In genomic region chr5:172857982-172858381, GRCh38 we compare ENCODE assay signal across 12 cellular contexts. TPM values are rescaled to one million over a fixed set of nuclear protein-coding genes. Genes with fewer than 3 reads are reported as not detected.
DNase-seq lines count a peak whose midpoint lies in the region; ATAC-seq, FAIRE-seq and TF ChIP-seq lines count a peak whose summit lies in the region.
"Had no signal": no experiment of that assay in that cellular context is flagged by ENCODE, and none has a peak within 500 bp of the region (broad histone marks: within the 10 kb centered on the region; RNA-seq: fewer than 3 reads in every experiment).

No MANE protein-coding gene starts in this region.

- TF ChIP-seq POLR2A in A549 (IDR thresholded peaks at IDR 0.05; ENCODE audit: low read length): no peak
- no peak for TF ChIP-seq POLR2A in gastroesophageal sphincter (IDR thresholded peaks at IDR 0.05)

- no peak for TF ChIP-seq EP300 in A549 (IDR thresholded peaks at IDR 0.05)
- no peak for TF ChIP-seq EP300 in gastroesophageal sphincter (IDR thresholded peaks at IDR 0.05)

- H3K4me1 ChIP-seq in A549 (peaks cover 99% of the 10 kb centered on the region), gastroesophageal sphincter (peaks cover 21 to 100% (median 76%) of the 10 kb centered on the region in 3 donors), pancreas (peaks cover 28 to 39% (median 38%) of the 10 kb centered on the region in 3 donors)

- no peaks in the 10 kb centered on the region for H3K27me3 ChIP-seq in gastroesophageal sphincter
- no peaks in the 10 kb centered on the region for H3K27me3 ChIP-seq in pancreas

- DNase-seq in A549 (ENCODE audit: low read depth in 1 of 2, low spot score in 1 of 2) (no peak), RWPE1 (ENCODE audit: low spot score) (no peak), pancreas (no peak), GOT3 (lab: John Stamatoyannopoulos, UW) (no peak), NCI-H446 (lab: John Stamatoyannopoulos, UW) (no peak)
- no peak for DNase-seq in activated CD4-positive, CD25-positive, alpha-beta regulatory T cell treated with anti-CD3 and anti-CD28 coated beads, Interleukin-2, amount 50 U/mL, for 72 hours
- DNase-seq: activated CD4-positive, alpha-beta T cell treated with anti-CD3 and anti-CD28 coated beads for 36 hours; kidney glomerular epithelial cell; NCI-H1105 treated with DMSO at 0.1 percent for 48 hours; NCI-H748 treated with DMSO at 0.1 percent for 48 hours had no signal

- intact Hi-C loops in pancreas (cut with DNase I): no loop called here

- peak overlapping the region; percentile 96 to 99 for H3K27ac ChIP-seq in A549
- peak overlapping the region; percentile 98 for H3K27ac ChIP-seq in RWPE1
- peak overlapping the region; percentile 88 to 94 (median 93) for H3K27ac ChIP-seq in gastroesophageal sphincter
- peak overlapping the region in 3 of 4 donors; percentile 63 to 67 (median 63) for H3K27ac ChIP-seq in pancreas

- H3K4me3 ChIP-seq in A549 (no peak overlapping the region), gastroesophageal sphincter (no peak overlapping the region), pancreas (no peak overlapping the region)

- H3K36me3 ChIP-seq in gastroesophageal sphincter: no peaks in the 10 kb centered on the region
- H3K36me3 ChIP-seq in pancreas: no peaks in the 10 kb centered on the region

- no peak for TF ChIP-seq RAD21 in A549 (conservative IDR thresholded peaks at IDR 0.05 in 1 of 2, IDR thresholded peaks at IDR 0.05 in 1 of 2)

- CTCF ChIA-PET in A549 (lab: Yijun Ruan, JAX) (interaction anchor here (0.7 to 5.1 kb wide), 4 partner anchors 10 to 141 kb away, joined by 3 to 26 read pairs (median 8); no protein-coding TSS in a partner anchor), RWPE1 (lab: Yijun Ruan, JAX) (interaction anchor here (1.2 to 1.4 kb wide), 2 partner anchors 75 to 145 kb away, joined by 3 to 7 read pairs; no protein-coding TSS in a partner anchor)

- POLR2A ChIA-PET in A549 (lab: Yijun Ruan, JAX) (interaction anchor here (1.1 to 2.1 kb wide), 3 partner anchors 11 to 87 kb away, joined by 3 to 21 read pairs (median 8); partner anchors contain the start of genes DUSP1 and ERGIC1), RWPE1 (lab: Yijun Ruan, JAX; ENCODE audit: low non-redundant PET) (no interaction called here)

- TF ChIP-seq CTCF in A549 (IDR thresholded peaks at IDR 0.05) (no peak), RWPE1 (conservative IDR thresholded peaks at IDR 0.05; ENCODE audit: low read depth) (no peak), gastroesophageal sphincter (IDR thresholded peaks at IDR 0.05) (no peak), pancreas (IDR thresholded peaks at IDR 0.05) (no peak)

- FAIRE-seq in A549 (lab: Jason Lieb, UNC): no peak
- FAIRE-seq in pancreas (lab: Jason Lieb, UNC): no peak

- 77% methylated on average over 7 of the region's 7 CpGs for WGBS in A549 (ENCODE audit: missing lambda C conversion rate)
- WGBS in gastroesophageal sphincter (ENCODE audit: low coverage in 1 of 2), 2 donors: 86% methylated on average over 7 of the region's 7 CpGs; no CpG with 5 or more reads in 1 of the 2 donors
- 94 to 96% methylated on average over 7 of the region's 7 CpGs for WGBS in pancreas, 2 donors

- no peaks in the 10 kb centered on the region for H3K9me3 ChIP-seq in A549
- H3K9me3 ChIP-seq in gastroesophageal sphincter: no peaks in the 10 kb centered on the region
- H3K9me3 ChIP-seq in pancreas: no peaks in the 10 kb centered on the region

- peak overlapping the region; percentile 63 for H3K4me2 ChIP-seq in A549

- ATAC-seq in A549 (peak; percentile 11 to 17; a peak in 5 of 6 replicates), gastroesophageal sphincter (no peak), pancreas (no peak), HG02840 (IDR thresholded peaks at IDR 0.05; ENCODE audit: low FRiP score, unreplicated experiment) (no peak)
- ATAC-seq: activated CD4-positive, alpha-beta T cell treated with anti-CD3 and anti-CD28 coated beads for 36 hours had no signal

TF ChIP-seq in A549, 52 proteins besides CTCF, POLR2A, EP300 and RAD21:
- TF ChIP-seq MAZ (IDR thresholded peaks at IDR 0.05; ENCODE audit: borderline replicate concordance, low read depth, low read length): no peak
- TF ChIP-seq CBX2 (IDR thresholded peaks at IDR 0.05; ENCODE audit: borderline replicate concordance, low read depth): no peak
- no peak for TF ChIP-seq ESRRA (IDR thresholded peaks at IDR 0.05; ENCODE audit: borderline replicate concordance, low read length)
- no peak for TF ChIP-seq MAFK (IDR thresholded peaks at IDR 0.05; ENCODE audit: partially characterized antibody)
- TF ChIP-seq NFE2L2 (conservative IDR thresholded peaks at IDR 0.05; ENCODE audit: low read length): no peak
- peak; percentile 53; the same call in 1 of the 2 replicates for TF ChIP-seq HOXB13 (CRISPR knock-in tag; IDR thresholded peaks at IDR 0.05; ENCODE audit: low read depth)
- TF ChIP-seq, protein P1, sequence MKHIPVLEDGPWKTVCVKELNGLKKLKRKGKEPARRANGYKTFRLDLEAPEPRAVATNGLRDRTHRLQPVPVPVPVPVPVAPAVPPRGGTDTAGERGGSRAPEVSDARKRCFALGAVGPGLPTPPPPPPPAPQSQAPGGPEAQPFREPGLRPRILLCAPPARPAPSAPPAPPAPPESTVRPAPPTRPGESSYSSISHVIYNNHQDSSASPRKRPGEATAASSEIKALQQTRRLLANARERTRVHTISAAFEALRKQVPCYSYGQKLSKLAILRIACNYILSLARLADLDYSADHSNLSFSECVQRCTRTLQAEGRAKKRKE (CRISPR knock-in tag; IDR thresholded peaks at IDR 0.05; ENCODE audit: low read depth): peak; percentile 6; the same call in 1 of the 2 replicates

RNA-seq across cellular contexts. Expression of gene ERGIC1, which starts 23.9 kb away (rescaled TPM):
- polyA plus RNA-seq in A549 (2011; rRNA removed): 176 and 208 TPM in 2 replicates
- polyA plus RNA-seq in A549 (2012; cell fraction: cytosol; rRNA removed): 184 and 254 TPM in 2 replicates
- polyA plus RNA-seq in A549 (2012; cell fraction: nucleus; rRNA removed): 131 and 150 TPM in 2 replicates
- polyA plus RNA-seq in A549 (2017; fragmentation: RNase III; extraction: RNeasy Plus Mini Kit Qiagen cat#74134 plus additional on column Dnase treatment): 289 to 322 TPM (median 304 TPM) in 3 replicates
- 418 and 510 TPM in 2 replicates for polyA minus RNA-seq in A549 (2011; rRNA and poly(A)+ RNA removed)
- total RNA-seq in gastroesophageal sphincter: 100 to 1,000 TPM; 116 to 172 (median 144) TPM
- 100 to 1,000 TPM in 1 of 6 donors, 10 to 100 TPM in 5; 58.3 to 101 (median 76.7) TPM for total RNA-seq in pancreas
- polyA plus RNA-seq in pancreas: 10 to 100 TPM; 54.8 to 60.3 TPM

Comparison
In these comparisons a context has a peak if more than half of its experiments do, and no peak if none do; other contexts are left out.
1. ATAC-seq: peak in A549 (2 of 2); none in gastroesophageal sphincter (single experiment), pancreas (0 of 4) and HG02840 (single experiment).
2. Peak in every context shown above with its lines, with median percentiles within 50 percentile points of each other: H3K27ac ChIP-seq.